ENCODE assay signal across 29 cellular contexts in genomic region chr6:163243691-163244505, GRCh38.
DNase-seq lines count a peak whose midpoint lies in the region; ATAC-seq, FAIRE-seq and TF ChIP-seq lines count a peak whose summit lies in the region.
"Had no signal": no experiment of that assay in that cellular context is flagged by ENCODE, and none has a peak within 500 bp of the region (broad histone marks: within the 10 kb centered on the region; RNA-seq: fewer than 3 reads in every experiment).

No MANE protein-coding gene starts in this region.

- peaks cover 8% of the 10 kb centered on the region for H3K4me1 ChIP-seq in neural progenitor cell
- no peaks in the 10 kb centered on the region for H3K4me1 ChIP-seq in BE2C
- H3K4me1 ChIP-seq: A549, breast epithelium had no signal

- H3F3A ChIP-seq in neural progenitor cell (ENCODE audit: low read depth), result no peaks in the 10 kb centered on the region

- no peaks in the 10 kb centered on the region for H3K36me3 Mint-ChIP-seq in neural progenitor cell
- H3K36me3 Mint-ChIP-seq: activated CD8-positive, alpha-beta memory T cell treated with anti-CD3 and anti-CD28 coated beads, Interleukin-2, amount 10 ng/mL, durations not matched to agents 7 days and 5 days; CD4-positive, CD25-positive, alpha-beta regulatory T cell; naive thymus-derived CD8-positive, alpha-beta T cell had no signal

- H3K4me3 ChIP-seq in neural progenitor cell, result no peak overlapping the region
- no peak overlapping the region for H3K4me3 ChIP-seq in BE2C (ENCODE audit: low read depth, low read length)
- H3K4me3 ChIP-seq: A549, breast epithelium, HAP-1, SK-N-MC had no signal

- ATAC-seq in GM18861 (IDR thresholded peaks at IDR 0.05; ENCODE audit: unreplicated experiment), result no peak
- ATAC-seq: A549; activated CD8-positive, alpha-beta memory T cell treated with anti-CD3 and anti-CD28 coated beads, Interleukin-2, amount 10 ng/mL, durations not matched to agents 7 days and 5 days; activated T-cell treated with anti-CD3 and anti-CD28 coated beads, Interleukin-2, amount 50 U/mL, for 72 hours; naive thymus-derived CD8-positive, alpha-beta T cell had no signal

- H3K4me3 Mint-ChIP-seq in neural progenitor cell, result no peak overlapping the region
- H3K4me3 Mint-ChIP-seq: activated CD8-positive, alpha-beta memory T cell treated with anti-CD3 and anti-CD28 coated beads, Interleukin-2, amount 10 ng/mL, durations not matched to agents 7 days and 5 days; activated T-cell treated with anti-CD3 and anti-CD28 coated beads, Interleukin-2, amount 50 U/mL, for 72 hours; CD4-positive, CD25-positive, alpha-beta regulatory T cell; naive thymus-derived CD8-positive, alpha-beta T cell had no signal

- peak overlapping the region; percentile 42 for H3K27ac Mint-ChIP-seq in neural progenitor cell
- H3K27ac Mint-ChIP-seq: activated CD8-positive, alpha-beta memory T cell treated with anti-CD3 and anti-CD28 coated beads, Interleukin-2, amount 10 ng/mL, durations not matched to agents 7 days and 5 days; activated T-cell treated with anti-CD3 and anti-CD28 coated beads, Interleukin-2, amount 50 U/mL, for 72 hours; CD4-positive, CD25-positive, alpha-beta regulatory T cell; naive thymus-derived CD8-positive, alpha-beta T cell had no signal

- peak overlapping the region; percentile 98 for H3K27ac ChIP-seq in angular gyrus (ENCODE audit: low read depth, low read length)
- H3K27ac ChIP-seq in neural progenitor cell, result no peak overlapping the region
- H3K27ac ChIP-seq: A549, breast epithelium, epithelial cell of prostate, SK-N-MC had no signal

- no peaks in the 10 kb centered on the region for H3K79me2 ChIP-seq in neural progenitor cell (ENCODE audit: low read depth)

- H3K4me1 Mint-ChIP-seq in neural progenitor cell, result peaks cover 25% of the 10 kb centered on the region
- H3K4me1 Mint-ChIP-seq: activated CD8-positive, alpha-beta memory T cell treated with anti-CD3 and anti-CD28 coated beads, Interleukin-2, amount 10 ng/mL, durations not matched to agents 7 days and 5 days; CD4-positive, CD25-positive, alpha-beta regulatory T cell; naive thymus-derived CD8-positive, alpha-beta T cell had no signal

- TF ChIP-seq POLR2A in GM12892 (IDR thresholded peaks at IDR 0.05; ENCODE audit: low read depth, low read length), result no peak

- no peak overlapping the region for H3K4me2 ChIP-seq in neural progenitor cell
- H3K4me2 ChIP-seq: A549 had no signal

- no peak for FAIRE-seq in GM12892 (lab: Jason Lieb, UNC)
- FAIRE-seq: A549, colon, small intestine had no signal

- no peaks in the 10 kb centered on the region for H3K9me3 Mint-ChIP-seq in neural progenitor cell
- H3K9me3 Mint-ChIP-seq: activated T-cell treated with anti-CD3 and anti-CD28 coated beads, Interleukin-2, amount 50 U/mL, for 72 hours; naive thymus-derived CD8-positive, alpha-beta T cell had no signal

- DNase-seq in EL (peak; percentile 19), globus pallidus (ENCODE audit: low spot score) (peak; percentile 64), neural progenitor cell (ENCODE audit: low spot score) (no peak), GM12892 (ENCODE audit: insufficient read length) (no peak), BE2C (no peak)
- no peak for DNase-seq in stimulated activated CD4-positive, alpha-beta T cell treated with anti-CD3 and anti-CD28 coated beads, Interleukin-4, amount 100 ng/mL, for 4 hours
- DNase-seq: activated CD4-positive, CD25-positive, alpha-beta regulatory T cell; activated CD8-positive, alpha-beta memory T cell treated with anti-CD3 and anti-CD28 coated beads, Interleukin-2, amount 10 ng/mL, durations not matched to agents 7 days and 5 days; activated T-cell treated with anti-CD3 and anti-CD28 coated beads, Interleukin-2, amount 50 U/mL, for 72 hours; Calu3; CD4-positive, CD25-positive, alpha-beta regulatory T cell; effector CD4-positive, alpha-beta T cell; islet precursor cell; Karpas-422; naive thymus-derived CD8-positive, alpha-beta T cell; NCI-H1417; NCI-H2029 treated with DMSO at 0.1 percent for 48 hours; NCI-H524 treated with DMSO at 0.1 percent for 48 hours; small intestine; stimulated activated naive CD4-positive, alpha-beta T cell; T-helper 1 cell had no signal

- TF ChIP-seq CTCF in neural progenitor cell (IDR thresholded peaks at IDR 0.05) (no peak), BE2C (IDR thresholded peaks at IDR 0.05; ENCODE audit: low read depth, low read length) (no peak)

- no peaks in the 10 kb centered on the region for H3K27me3 Mint-ChIP-seq in neural progenitor cell (ENCODE audit: insufficient read depth, low read depth)
- H3K27me3 Mint-ChIP-seq: activated CD8-positive, alpha-beta memory T cell treated with anti-CD3 and anti-CD28 coated beads, Interleukin-2, amount 10 ng/mL, durations not matched to agents 7 days and 5 days had no signal

- no peak overlapping the region for H3K9ac ChIP-seq in neural progenitor cell

- H3K36me3 ChIP-seq in neural progenitor cell (no peaks in the 10 kb centered on the region), BE2C (no peaks in the 10 kb centered on the region)
- H3K36me3 ChIP-seq: breast epithelium, HAP-1 had no signal

- peak overlapping the region; percentile 48 for H2AFZ ChIP-seq in neural progenitor cell (replicated peaks)

- H3K9me3 ChIP-seq in neural progenitor cell (ENCODE audit: low read depth) (no peaks in the 10 kb centered on the region), BE2C (no peaks in the 10 kb centered on the region)
- H3K9me3 ChIP-seq: A549, breast epithelium, HAP-1 had no signal

- H3K27me3 ChIP-seq in neural progenitor cell (no peaks in the 10 kb centered on the region), BE2C (no peaks in the 10 kb centered on the region)
- H3K27me3 ChIP-seq: breast epithelium had no signal

- no peaks in the 10 kb centered on the region for H4K20me1 ChIP-seq in neural progenitor cell (ENCODE audit: low read depth)

Comparison
In these comparisons a context has a peak if more than half of its experiments do, and no peak if none do; other contexts are left out.
1. DNase-seq: peak in EL (single experiment) and globus pallidus (single experiment); none in neural progenitor cell (single experiment), GM12892 (single experiment), stimulated activated CD4-positive, alpha-beta T cell treated with anti-CD3 and anti-CD28 coated beads, Interleukin-4, amount 100 ng/mL, for 4 hours (0 of 2) and BE2C (single experiment).